ENCODE assay signal across 8 cellular contexts in genomic region chr3:20039082-20039764, GRCh38. TPM values are rescaled to one million over a fixed set of nuclear protein-coding genes. Genes with fewer than 3 reads are reported as not detected.
DNase-seq lines count a peak whose midpoint lies in the region; ATAC-seq and TF ChIP-seq lines count a peak whose summit lies in the region.

No MANE protein-coding gene starts in this region.

- H3K27me3 Mint-ChIP-seq in progenitor cell of endocrine pancreas: no peaks in the 10 kb centered on the region

- H3K4me3 Mint-ChIP-seq in progenitor cell of endocrine pancreas (ENCODE audit: low read depth): peak overlapping the region; percentile 81

- no peaks in the 10 kb centered on the region for H3K36me3 ChIP-seq in GM06990 (ENCODE audit: control insufficient read depth, insufficient read depth, low read length)
- H3K36me3 ChIP-seq in SJSA1: no peaks in the 10 kb centered on the region
- H3K36me3 ChIP-seq in fibroblast of lung (ENCODE audit: control insufficient read depth, insufficient read depth, low read length): no peaks in the 10 kb centered on the region

- H3K27ac ChIP-seq in SJSA1 (no peak overlapping the region), fibroblast of lung (ENCODE audit: insufficient read depth, low read length) (no peak overlapping the region)

- DNase-seq in GM06990 (ENCODE audit: extremely low read depth, insufficient read length) (no peak), SJSA1 (ENCODE audit: low read depth in 1 of 2, low spot score in 2 of 2) (no peak), fibroblast of lung (ENCODE audit: low read depth in 2 of 2) (no peak), progenitor cell of endocrine pancreas (ENCODE audit: low spot score, unreplicated experiment) (no peak), NCI-H2029 (lab: John Stamatoyannopoulos, UW) (no peak), HK-2 (ENCODE audit: unreplicated experiment) (no peak), GM13977 (ENCODE audit: low spot score) (no peak)

- ATAC-seq in GM19395 (IDR thresholded peaks at IDR 0.05; ENCODE audit: unreplicated experiment): no peak

- peaks cover 24% of the 10 kb centered on the region for H3K4me1 Mint-ChIP-seq in progenitor cell of endocrine pancreas (ENCODE audit: low read depth)

- peak overlapping the region; percentile 58 for H2AFZ ChIP-seq in fibroblast of lung (ENCODE audit: low read length)

- no peaks in the 10 kb centered on the region for H3K27me3 ChIP-seq in GM06990 (replicated peaks; ENCODE audit: control insufficient read depth, insufficient read depth, low read length)
- no peaks in the 10 kb centered on the region for H3K27me3 ChIP-seq in SJSA1 (replicated peaks)
- H3K27me3 ChIP-seq in fibroblast of lung (ENCODE audit: control insufficient read depth, insufficient read depth, low read length): no peaks in the 10 kb centered on the region

- no peak overlapping the region for H3K9ac ChIP-seq in fibroblast of lung (ENCODE audit: insufficient read depth, low read length)

- H3K4me3 ChIP-seq in GM06990 (replicated peaks; ENCODE audit: low read depth, low read length) (peak overlapping the region; percentile 79), SJSA1 (peak overlapping the region; percentile 82), fibroblast of lung (replicated peaks in 1 of 4; ENCODE audit: control extremely low read depth in 1 of 4, insufficient read depth in 1 of 4, low read depth in 3 of 4, low read length in 4 of 4) (peak overlapping the region; percentile 74 to 79 (median 76))

- H3K79me2 ChIP-seq in fibroblast of lung (ENCODE audit: control insufficient read depth, insufficient read depth, low read length): no peaks in the 10 kb centered on the region

- no peaks in the 10 kb centered on the region for H3K36me3 Mint-ChIP-seq in progenitor cell of endocrine pancreas (ENCODE audit: insufficient read depth)

- H3K4me1 ChIP-seq in SJSA1 (replicated peaks) (peaks cover 9% of the 10 kb centered on the region), fibroblast of lung (ENCODE audit: control insufficient read depth, extremely low read depth, insufficient read depth, low read length) (peaks cover 7% of the 10 kb centered on the region)

- H3K9me3 ChIP-seq in SJSA1 (replicated peaks): no peaks in the 10 kb centered on the region
- no peaks in the 10 kb centered on the region for H3K9me3 ChIP-seq in fibroblast of lung (ENCODE audit: control insufficient read depth, insufficient read depth, low read depth, low read length)

- TF ChIP-seq CTCF in GM06990 (IDR thresholded peaks at IDR 0.05; ENCODE audit: insufficient read depth, low read length, poor library complexity, severe bottlenecking) (no peak), fibroblast of lung (conservative IDR thresholded peaks at IDR 0.05 in 1 of 2, IDR thresholded peaks at IDR 0.05 in 1 of 2; ENCODE audit: low read depth in 1 of 2, low read length in 2 of 2) (no peak), progenitor cell of endocrine pancreas (IDR thresholded peaks at IDR 0.05; ENCODE audit: unreplicated experiment) (no peak), GM13977 (IDR thresholded peaks at IDR 0.05; ENCODE audit: extremely low read depth, insufficient read depth, missing control alignments) (no peak)

- H3K27ac Mint-ChIP-seq in progenitor cell of endocrine pancreas: peak overlapping the region; percentile 93

- H3K4me2 ChIP-seq in fibroblast of lung (ENCODE audit: extremely low read depth, insufficient read depth, low read length): peak overlapping the region; percentile 79

- in situ Hi-C loops in GM13977 (cut with MboI; ENCODE audit: low pct_unique_long_range_greater_than_20kb, low sequenced_read_pairs, unreplicated experiment): no loop called here

- H3K9me3 Mint-ChIP-seq in progenitor cell of endocrine pancreas (ENCODE audit: low read depth): no peaks in the 10 kb centered on the region

- no peaks in the 10 kb centered on the region for H4K20me1 ChIP-seq in fibroblast of lung (ENCODE audit: control insufficient read depth, extremely low read depth, insufficient read depth, low read length)

RNA-seq across cellular contexts. Expression of gene KAT2B, which starts 1.0 kb away (rescaled TPM):
- 8.0 and 11.2 TPM in 2 replicates for total RNA-seq in SJSA1 (2014; rRNA removed; shearing (Covaris generic))
- total RNA-seq in fibroblast of lung (7.7 and 14.7 TPM in 2 replicates), progenitor cell of endocrine pancreas (12.9 and 17.1 TPM in 2 replicates)
- 9.1 and 11.2 TPM in 2 replicates for polyA plus RNA-seq in fibroblast of lung
- polyA plus RNA-seq in fibroblast of lung (2012): 5.8 and 7.9 TPM in 2 replicates
- 2.2 and 3.3 TPM in 2 replicates for polyA minus RNA-seq in fibroblast of lung (ENCODE audit: low replicate concordance)

RNA-seq across cellular contexts. Expression of gene PP2D1, which starts 27.2 kb away (rescaled TPM):
- not detected in 2 replicates for total RNA-seq in SJSA1 (2014; rRNA removed; shearing (Covaris generic))
- total RNA-seq in fibroblast of lung (not detected in 2 replicates), progenitor cell of endocrine pancreas (not detected in 2 replicates)
- not detected in 2 replicates for polyA plus RNA-seq in fibroblast of lung
- polyA plus RNA-seq in fibroblast of lung (2012): 0.12 and 0.13 TPM in 2 replicates
- not detected in 2 replicates for polyA minus RNA-seq in fibroblast of lung (ENCODE audit: low replicate concordance)
